Comparison of ENCODE assay signal across 5 cellular contexts in the genomic region with DNA sequence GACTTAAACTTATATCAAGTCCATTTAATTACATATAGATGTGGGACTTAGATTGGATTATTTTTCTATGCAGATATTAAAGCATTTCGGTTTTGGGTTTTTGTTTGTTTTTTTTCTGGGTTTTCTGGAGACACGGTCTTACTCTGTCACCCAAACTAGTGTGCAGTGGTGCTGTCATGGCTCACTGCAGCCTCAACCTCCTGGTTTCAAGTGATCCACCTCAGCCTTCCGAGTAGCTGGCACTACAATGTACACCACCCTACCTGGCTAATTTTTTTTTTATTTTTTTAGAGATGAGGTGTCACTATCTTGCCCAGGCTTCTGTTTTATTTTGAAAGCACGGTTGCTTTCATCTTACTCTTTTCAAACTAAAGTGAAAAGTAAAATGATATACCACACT.
"Had no signal": no experiment of that assay in that cellular context is flagged by ENCODE, and none has a peak within 500 bp of the region (broad histone marks: within the 10 kb centered on the region; RNA-seq: fewer than 3 reads in every experiment).

No MANE protein-coding gene starts in this region.

- H3K27ac Mint-ChIP-seq: IgD-negative memory B cell had no signal

- H3K27ac ChIP-seq: HL-60 had no signal

- H3K27me3 Mint-ChIP-seq: IgD-negative memory B cell had no signal

- H3K4me3 Mint-ChIP-seq: IgD-negative memory B cell had no signal

- FAIRE-seq: HepG2 had no signal

- ATAC-seq: HepG2 had no signal

- DNase-seq: GOT3, HCEC 1CT had no signal
